22 cellular contexts compared by ENCODE assay signal in genomic region chr9:127705577-127706215, GRCh38. TPM values are rescaled to one million over a fixed set of nuclear protein-coding genes. Genes with fewer than 3 reads are reported as not detected.
"Had no signal": no experiment of that assay in that cellular context is flagged by ENCODE, and none has a peak within 500 bp of the region (broad histone marks: within the 10 kb centered on the region; RNA-seq: fewer than 3 reads in every experiment).

No MANE protein-coding gene starts in this region.

- DNase-seq: activated CD4-positive, alpha-beta memory T cell treated with anti-CD3 and anti-CD28 coated beads for 36 hours; activated naive CD4-positive, alpha-beta T cell; activated naive CD8-positive, alpha-beta T cell treated with anti-CD3 and anti-CD28 coated beads, Interleukin-2, amount 10 ng/mL, durations not matched to agents 7 days and 5 days; activated T-cell treated with anti-CD3 and anti-CD28 coated beads, Interleukin-2, amount 50 U/mL, for 1 hour; amygdala; colonic mucosa; endodermal cell; foreskin keratinocyte; mesenchymal stem cell; mucosa of descending colon; naive thymus-derived CD8-positive, alpha-beta T cell; nucleus accumbens; small intestine; stimulated activated CD4-positive, alpha-beta T cell treated with anti-CD3 and anti-CD28 coated beads, Interleukin-4, amount 100 ng/mL, for 1 hour; stomach; T-helper 2 cell had no signal

- H3K4me2 ChIP-seq: hepatocyte had no signal

- H3K4me3 ChIP-seq: colonic mucosa, hepatocyte, mucosa of descending colon, right atrium auricular region, stomach had no signal

- ATAC-seq: activated T-helper 17 cell treated with anti-CD3 and anti-CD28 coated beads, Interleukin-2, amount 50 U/mL, for 72 hours; foreskin keratinocyte; mucosa of descending colon; naive thymus-derived CD8-positive, alpha-beta T cell had no signal

- H3K27ac ChIP-seq: colonic mucosa, foreskin keratinocyte, hepatocyte, right atrium auricular region, stomach had no signal

- FAIRE-seq: small intestine had no signal

- H3K36me3 ChIP-seq: colonic mucosa, right atrium auricular region, stomach had no signal

- H2AFZ ChIP-seq: hepatocyte had no signal

- H3K9me3 ChIP-seq: colonic mucosa, mucosa of descending colon, right atrium auricular region, stomach had no signal

- H3K79me2 ChIP-seq: hepatocyte had no signal

- H3K27me3 ChIP-seq: colonic mucosa, foreskin keratinocyte, hepatocyte, right atrium auricular region had no signal

- H3K4me1 ChIP-seq: colonic mucosa, foreskin keratinocyte, right atrium auricular region had no signal

RNA-seq across cellular contexts. Expression of gene CFAP157, which starts 1.1 kb away (rescaled TPM):
- total RNA-seq: epithelial cell of proximal tubule, foreskin keratinocyte, hepatocyte, right atrium auricular region had no signal
- polyA plus RNA-seq: fibroblast of lung had no signal

RNA-seq across cellular contexts. Expression of gene TTC16, which starts 10.2 kb away (rescaled TPM):
- total RNA-seq: endodermal cell, epithelial cell of proximal tubule, foreskin keratinocyte, hepatocyte, stomach, temporal lobe had no signal
- polyA plus RNA-seq: fibroblast of lung, foreskin keratinocyte, hepatocyte had no signal
